Comparison of ENCODE assay signal across 13 cellular contexts in genomic region chr9:76321185-76321828, GRCh38.
DNase-seq lines count a peak whose midpoint lies in the region; ATAC-seq and TF ChIP-seq lines count a peak whose summit lies in the region.
"Had no signal": no experiment of that assay in that cellular context is flagged by ENCODE, and none has a peak within 500 bp of the region (broad histone marks: within the 10 kb centered on the region; RNA-seq: fewer than 3 reads in every experiment).

No MANE protein-coding gene starts in this region.

- no peaks in the 10 kb centered on the region for H3K27me3 ChIP-seq in SJCRH30

- no peaks in the 10 kb centered on the region for H3K4me1 ChIP-seq in SJCRH30

- H3K4me3 ChIP-seq in SJCRH30 (no peak overlapping the region), fibroblast of pulmonary artery (replicated peaks; ENCODE audit: low read depth, low read length) (no peak overlapping the region)
- H3K4me3 ChIP-seq: GM23338 had no signal

- peak; percentile 53 for DNase-seq in ELF-1 (ENCODE audit: low read depth, low spot score)
- peak; percentile 17 to 36 for DNase-seq in SJCRH30
- peak; percentile 75 for DNase-seq in fibroblast of pulmonary artery (ENCODE audit: low read depth)
- DNase-seq in pulmonary artery endothelial cell (ENCODE audit: low read depth, low spot score) = peak; percentile 59
- no peak for DNase-seq in NCI-H2081 treated with DMSO at 0.1 percent for 48 hours (lab: John Stamatoyannopoulos, UW)
- DNase-seq in HK-2 (ENCODE audit: unreplicated experiment) = no peak
- no peak for DNase-seq in activated CD4-positive, alpha-beta T cell treated with anti-CD3 and anti-CD28 coated beads for 48 hours
- DNase-seq: amygdala; CD8-positive, alpha-beta T cell; NCI-H2029 treated with DMSO at 0.1 percent for 48 hours had no signal

- no peak for TF ChIP-seq CTCF in fibroblast of pulmonary artery (IDR thresholded peaks at IDR 0.05; ENCODE audit: low read length, missing control alignments)

- ATAC-seq in GM19452 (IDR thresholded peaks at IDR 0.05; ENCODE audit: unreplicated experiment) = no peak
- ATAC-seq: CD8-positive, alpha-beta T cell; esophagus mucosa; GM23338 had no signal

- no peak overlapping the region for H3K27ac ChIP-seq in SJCRH30

- H3K9me3 ChIP-seq in SJCRH30 (replicated peaks) = no peaks in the 10 kb centered on the region

- H3K36me3 ChIP-seq in SJCRH30 = no peaks in the 10 kb centered on the region

Comparison
In these comparisons a context has a peak if more than half of its experiments do, and no peak if none do; other contexts are left out.
1. DNase-seq: peak in ELF-1 (single experiment), SJCRH30 (2 of 2), fibroblast of pulmonary artery (single experiment) and pulmonary artery endothelial cell (single experiment); none in NCI-H2081 treated with DMSO at 0.1 percent for 48 hours (single experiment), HK-2 (single experiment) and activated CD4-positive, alpha-beta T cell treated with anti-CD3 and anti-CD28 coated beads for 48 hours (single experiment).